Comparison of ENCODE assay signal across 1 cellular context in the genomic region with DNA sequence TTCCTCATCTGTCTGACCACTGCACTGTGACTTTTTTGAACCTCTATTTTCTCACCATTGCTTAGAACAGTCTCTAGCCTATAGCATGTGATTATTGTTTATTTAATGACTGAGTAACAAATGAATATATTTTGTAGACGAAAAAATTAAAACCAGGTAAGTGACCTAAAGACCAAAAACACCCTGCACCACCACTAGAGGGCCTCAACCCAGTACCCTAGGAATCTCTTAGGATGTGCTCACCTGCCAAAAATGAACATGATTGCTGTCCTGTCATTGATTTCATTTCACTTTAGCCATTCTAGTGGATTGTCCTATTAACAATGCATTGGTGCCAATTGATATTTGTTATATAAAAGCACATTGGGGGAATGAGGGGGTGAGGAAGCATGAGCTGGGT.
TF ChIP-seq lines count a peak whose summit lies in the region.

No MANE protein-coding gene starts in this region.

TF ChIP-seq in HCT116, 20 proteins besides CTCF, POLR2A, EP300 and RAD21 (continued from another document):
- no peak for TF ChIP-seq ZNF274 (IDR thresholded peaks at IDR 0.05; ENCODE audit: low read depth, low read length)
- TF ChIP-seq SP1 (IDR thresholded peaks at IDR 0.05; ENCODE audit: low read depth), result no peak
- no peak for TF ChIP-seq ZFX (IDR thresholded peaks at IDR 0.05)
- TF ChIP-seq SIN3A (IDR thresholded peaks at IDR 0.05; ENCODE audit: low read depth), result no peak
- TF ChIP-seq, protein P1, sequence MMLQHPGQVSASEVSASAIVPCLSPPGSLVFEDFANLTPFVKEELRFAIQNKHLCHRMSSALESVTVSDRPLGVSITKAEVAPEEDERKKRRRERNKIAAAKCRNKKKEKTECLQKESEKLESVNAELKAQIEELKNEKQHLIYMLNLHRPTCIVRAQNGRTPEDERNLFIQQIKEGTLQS (IDR thresholded peaks at IDR 0.05), result no peak
- no peak for TF ChIP-seq EZH2 (IDR thresholded peaks at IDR 0.05)
- no peak for TF ChIP-seq FOSL1 (IDR thresholded peaks at IDR 0.05; ENCODE audit: low read depth)
- TF ChIP-seq CEBPB (IDR thresholded peaks at IDR 0.05; ENCODE audit: low read depth), result no peak
- TF ChIP-seq, protein P2, sequence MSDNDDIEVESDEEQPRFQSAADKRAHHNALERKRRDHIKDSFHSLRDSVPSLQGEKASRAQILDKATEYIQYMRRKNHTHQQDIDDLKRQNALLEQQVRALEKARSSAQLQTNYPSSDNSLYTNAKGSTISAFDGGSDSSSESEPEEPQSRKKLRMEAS (IDR thresholded peaks at IDR 0.05), result no peak
